9 cellular contexts compared by ENCODE assay signal in the genomic region with DNA sequence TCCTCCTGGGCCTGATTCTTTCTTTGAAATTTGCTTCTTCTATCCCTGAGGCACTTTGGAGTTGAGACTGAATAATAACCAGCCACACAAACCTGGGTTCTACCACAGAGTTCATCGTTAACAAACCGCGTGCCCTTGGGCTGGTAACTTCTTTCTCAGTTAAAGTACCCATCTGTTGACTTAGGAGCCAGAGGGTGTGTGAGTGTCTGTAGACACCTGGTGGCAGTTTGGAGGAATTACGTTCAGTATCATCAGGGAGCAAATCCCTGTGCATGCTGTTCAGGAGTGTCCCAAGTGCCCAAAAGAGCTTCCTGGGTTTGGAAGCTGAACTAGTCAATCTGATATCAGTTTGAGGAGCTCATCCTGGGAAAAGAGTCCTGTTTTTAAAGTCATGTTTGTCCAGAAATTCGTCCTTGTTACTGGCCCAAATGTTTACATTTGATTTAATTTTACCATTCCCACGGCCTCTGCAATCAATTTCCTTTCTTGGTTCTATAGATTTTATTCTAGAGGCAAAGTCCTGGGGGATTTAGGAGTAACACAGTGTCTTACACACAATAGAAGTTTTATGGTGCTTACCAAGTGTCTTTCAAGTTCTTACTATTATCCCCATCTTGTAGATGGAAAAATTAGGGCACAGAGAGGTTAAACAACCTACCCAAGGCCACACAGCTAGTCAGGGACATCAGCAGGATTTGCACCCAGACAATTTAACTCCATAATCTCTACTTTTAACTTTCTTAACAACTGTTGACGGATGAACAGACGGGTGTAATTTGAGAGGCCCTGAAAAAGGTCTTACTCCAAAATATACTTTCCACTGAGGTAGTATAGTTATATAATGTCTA. TPM values are rescaled to one million over a fixed set of nuclear protein-coding genes. Genes with fewer than 3 reads are reported as not detected.
DNase-seq lines count a peak whose midpoint lies in the region; ATAC-seq and TF ChIP-seq lines count a peak whose summit lies in the region.
"Had no signal": no experiment of that assay in that cellular context is flagged by ENCODE, and none has a peak within 500 bp of the region (broad histone marks: within the 10 kb centered on the region; RNA-seq: fewer than 3 reads in every experiment).

No MANE protein-coding gene starts in this region.

- H3K27me3 ChIP-seq in heart right ventricle: peaks cover 0 to 28% (median 4%) of the 10 kb centered on the region in 7 donors

- DNase-seq in NCI-H2107 treated with DMSO at 0.1 percent for 48 hours (lab: John Stamatoyannopoulos, UW; ENCODE audit: unreplicated experiment): peak; percentile 41
- DNase-seq in NCI-H2107 (lab: John Stamatoyannopoulos, UW): no peak
- DNase-seq in KBM-7: peak; percentile 71
- DNase-seq in RKO (ENCODE audit: low spot score): peak; percentile 85
- peak in 1 of 2 donors; percentile 22 for DNase-seq in activated naive CD4-positive, alpha-beta T cell treated with anti-CD3 and anti-CD28 coated beads, Interleukin-2, amount 50 U/mL, for 72 hours (ENCODE audit: low spot score in 2 of 2)
- DNase-seq in heart right ventricle: peak in 1 of 2 donors; percentile 28
- no peak for DNase-seq in retinal pigment epithelial cell (ENCODE audit: low read depth)
- DNase-seq in NCI-H187 treated with DMSO at 0.1 percent for 48 hours (lab: John Stamatoyannopoulos, UW): no peak

- in situ Hi-C loops in KBM-7 (cut with MboI; ENCODE audit: low pct_unique_long_range_greater_than_20kb, low sequenced_read_pairs): no loop called here

- H3K9me3 ChIP-seq in heart right ventricle: no peaks in the 10 kb centered on the region
- H3K9me3 ChIP-seq: BLaER1 had no signal

- H3K4me3 ChIP-seq in heart right ventricle (no peak overlapping the region), retinal pigment epithelial cell (ENCODE audit: low read length) (no peak overlapping the region)
- H3K4me3 ChIP-seq: BLaER1 had no signal

- no peaks in the 10 kb centered on the region for H3K36me3 Mint-ChIP-seq in activated naive CD4-positive, alpha-beta T cell treated with anti-CD3 and anti-CD28 coated beads, Interleukin-2, amount 50 U/mL, for 72 hours

- H3K27ac Mint-ChIP-seq in activated naive CD4-positive, alpha-beta T cell treated with anti-CD3 and anti-CD28 coated beads, Interleukin-2, amount 50 U/mL, for 72 hours: no peak overlapping the region

- intact Hi-C loops in heart right ventricle (cut with DNase I): loop anchor here (1.0 to 10.0 kb wide), 9 partner anchors 43 to 272 kb away; no protein-coding TSS in a partner anchor

- H3K36me3 ChIP-seq in heart right ventricle: no peaks in the 10 kb centered on the region
- H3K36me3 ChIP-seq: BLaER1 had no signal

- H3K9me3 Mint-ChIP-seq in activated naive CD4-positive, alpha-beta T cell treated with anti-CD3 and anti-CD28 coated beads, Interleukin-2, amount 50 U/mL, for 72 hours: no peaks in the 10 kb centered on the region

- TF ChIP-seq CTCF in heart right ventricle (IDR thresholded peaks at IDR 0.05) (peak; percentile 51 to 87 (median 76)), retinal pigment epithelial cell (conservative IDR thresholded peaks at IDR 0.05; ENCODE audit: low read depth, low read length) (peak; percentile 83)

- peaks cover 0 to 24% (median 4%) of the 10 kb centered on the region in 9 donors for H3K4me1 ChIP-seq in heart right ventricle

- 32 to 35% methylated on average over 8 of the region's 8 CpGs for WGBS in heart right ventricle, 2 donors

- H3K27ac ChIP-seq in heart right ventricle: no peak overlapping the region
- H3K27ac ChIP-seq: BLaER1 had no signal

- peak; percentile 47 to 57 for ATAC-seq in activated naive CD4-positive, alpha-beta T cell treated with anti-CD3 and anti-CD28 coated beads, Interleukin-2, amount 50 U/mL, for 72 hours
- ATAC-seq in heart right ventricle: peak in 6 of 8 donors; percentile 43 to 68 (median 64)

RNA-seq across cellular contexts. Expression of gene RPTN, which starts 26.7 kb away (rescaled TPM):
- not detected for total RNA-seq in activated naive CD4-positive, alpha-beta T cell treated with anti-CD3 and anti-CD28 coated beads, Interleukin-2, amount 50 U/mL, for 72 hours
- not detected for total RNA-seq in heart right ventricle
- polyA plus RNA-seq in heart right ventricle: not detected

RNA-seq across cellular contexts. Expression of gene HRNR, which starts 38.2 kb away (rescaled TPM):
- not detected for total RNA-seq in activated naive CD4-positive, alpha-beta T cell treated with anti-CD3 and anti-CD28 coated beads, Interleukin-2, amount 50 U/mL, for 72 hours
- total RNA-seq in heart right ventricle: not detected
- polyA plus RNA-seq in heart right ventricle: under 1 TPM in 1 of 2 donors, not detected in 1; 0.07 TPM

Comparison
In these comparisons a context has a peak if more than half of its experiments do, and no peak if none do; other contexts are left out.
1. DNase-seq: peak in NCI-H2107 treated with DMSO at 0.1 percent for 48 hours (single experiment), KBM-7 (single experiment) and RKO (single experiment); none in NCI-H2107 (single experiment), retinal pigment epithelial cell (single experiment) and NCI-H187 treated with DMSO at 0.1 percent for 48 hours (single experiment).